16 cellular contexts compared by ENCODE assay signal in genomic region chr4:183610033-183610432, GRCh38. TPM values are rescaled to one million over a fixed set of nuclear protein-coding genes. Genes with fewer than 3 reads are reported as not detected.
DNase-seq lines count a peak whose midpoint lies in the region; ATAC-seq and TF ChIP-seq lines count a peak whose summit lies in the region.
"Had no signal": no experiment of that assay in that cellular context is flagged by ENCODE, and none has a peak within 500 bp of the region (broad histone marks: within the 10 kb centered on the region; RNA-seq: fewer than 3 reads in every experiment).

No MANE protein-coding gene starts in this region.

- H3K9me3 ChIP-seq in right atrium auricular region (no peaks in the 10 kb centered on the region), aorta (ENCODE audit: control insufficient read depth, low read length) (no peaks in the 10 kb centered on the region)
- H3K9me3 ChIP-seq: gastrocnemius medialis, transverse colon had no signal

- H3K27me3 Mint-ChIP-seq in activated T-helper 1 cell treated with anti-CD3 and anti-CD28 coated beads, Interleukin-12 subunit alpha, Interleukin-12 subunit beta, Interleukin-2, Interleukin-4 antibody, amounts not matched to agents 30 ng/mL and 10 ng/mL and 1 ng/mL, durations not matched to agents 14 hours and 24 hours and 36 hours (ENCODE audit: insufficient read depth), result peaks cover 9% of the 10 kb centered on the region
- peaks cover 2% of the 10 kb centered on the region for H3K27me3 Mint-ChIP-seq in activated naive CD4-positive, alpha-beta T cell treated with anti-CD3 and anti-CD28 coated beads for 36 hours (ENCODE audit: low read depth)

- no peaks in the 10 kb centered on the region for H3K4me1 ChIP-seq in right atrium auricular region
- no peaks in the 10 kb centered on the region for H3K4me1 ChIP-seq in aorta (ENCODE audit: control insufficient read depth in 1 of 2, insufficient read depth in 2 of 2, low read length in 2 of 2)
- H3K4me1 ChIP-seq: transverse colon had no signal

- ATAC-seq in Right ventricle myocardium inferior (peak; percentile 59), aorta (ENCODE audit: low FRiP score) (peak; percentile 27)
- ATAC-seq: activated CD8-positive, alpha-beta memory T cell treated with anti-CD3 and anti-CD28 coated beads, Interleukin-2, amount 10 ng/mL, durations not matched to agents 7 days and 5 days; activated naive CD4-positive, alpha-beta T cell treated with anti-CD3 and anti-CD28 coated beads, Interleukin-2, amount 50 U/mL, for 72 hours had no signal

- H3K9me3 Mint-ChIP-seq in activated T-helper 1 cell treated with anti-CD3 and anti-CD28 coated beads, Interleukin-12 subunit alpha, Interleukin-12 subunit beta, Interleukin-2, Interleukin-4 antibody, amounts not matched to agents 30 ng/mL and 10 ng/mL and 1 ng/mL, durations not matched to agents 14 hours and 24 hours and 36 hours, result no peaks in the 10 kb centered on the region
- H3K9me3 Mint-ChIP-seq in activated naive CD4-positive, alpha-beta T cell treated with anti-CD3 and anti-CD28 coated beads for 36 hours, result no peaks in the 10 kb centered on the region
- H3K9me3 Mint-ChIP-seq: activated naive CD4-positive, alpha-beta T cell treated with anti-CD3 and anti-CD28 coated beads, Interleukin-2, amount 50 U/mL, for 72 hours; dendritic cell treated with granulocyte-macrophage colony-stimulating factor and Interleukin-4, amounts not matched to agents 40 ng/mL and 50 ng/mL, for 4 days; nephron had no signal

- H3K4me3 Mint-ChIP-seq in activated T-helper 1 cell treated with anti-CD3 and anti-CD28 coated beads, Interleukin-12 subunit alpha, Interleukin-12 subunit beta, Interleukin-2, Interleukin-4 antibody, amounts not matched to agents 30 ng/mL and 10 ng/mL and 1 ng/mL, durations not matched to agents 14 hours and 24 hours and 36 hours, result no peak overlapping the region
- H3K4me3 Mint-ChIP-seq in activated naive CD4-positive, alpha-beta T cell treated with anti-CD3 and anti-CD28 coated beads for 36 hours, result no peak overlapping the region
- H3K4me3 Mint-ChIP-seq: activated CD8-positive, alpha-beta memory T cell treated with anti-CD3 and anti-CD28 coated beads, Interleukin-2, amount 10 ng/mL, durations not matched to agents 7 days and 5 days; dendritic cell treated with granulocyte-macrophage colony-stimulating factor and Interleukin-4, amounts not matched to agents 40 ng/mL and 50 ng/mL, for 4 days; nephron had no signal

- H3K4me1 Mint-ChIP-seq in activated T-helper 1 cell treated with anti-CD3 and anti-CD28 coated beads, Interleukin-12 subunit alpha, Interleukin-12 subunit beta, Interleukin-2, Interleukin-4 antibody, amounts not matched to agents 30 ng/mL and 10 ng/mL and 1 ng/mL, durations not matched to agents 14 hours and 24 hours and 36 hours (ENCODE audit: low read depth), result no peaks in the 10 kb centered on the region
- H3K4me1 Mint-ChIP-seq in activated naive CD4-positive, alpha-beta T cell treated with anti-CD3 and anti-CD28 coated beads for 36 hours (ENCODE audit: low read depth), result no peaks in the 10 kb centered on the region
- H3K4me1 Mint-ChIP-seq: activated CD8-positive, alpha-beta memory T cell treated with anti-CD3 and anti-CD28 coated beads, Interleukin-2, amount 10 ng/mL, durations not matched to agents 7 days and 5 days had no signal

- TF ChIP-seq CTCF in right atrium auricular region (IDR thresholded peaks at IDR 0.05), result no peak

- intact Hi-C loops in Right ventricle myocardium inferior (cut with DNase I) (no loop called here), aorta (cut with DNase I) (no loop called here)
- intact Hi-C loops in activated T-helper 1 cell treated with anti-CD3 and anti-CD28 coated beads, Interleukin-12 subunit alpha, Interleukin-12 subunit beta, Interleukin-2, Interleukin-4 antibody, amounts not matched to agents 30 ng/mL and 10 ng/mL and 1 ng/mL, durations not matched to agents 14 hours and 24 hours and 36 hours (cut with micrococcal nuclease), result no loop called here
- intact Hi-C loops in activated naive CD4-positive, alpha-beta T cell treated with anti-CD3 and anti-CD28 coated beads for 36 hours (cut with micrococcal nuclease), result no loop called here

- H3K4me3 ChIP-seq in right atrium auricular region (no peak overlapping the region), aorta (ENCODE audit: low read length in 2 of 2) (no peak overlapping the region)
- H3K4me3 ChIP-seq: gastrocnemius medialis, transverse colon had no signal

- H3K36me3 Mint-ChIP-seq in activated T-helper 1 cell treated with anti-CD3 and anti-CD28 coated beads, Interleukin-12 subunit alpha, Interleukin-12 subunit beta, Interleukin-2, Interleukin-4 antibody, amounts not matched to agents 30 ng/mL and 10 ng/mL and 1 ng/mL, durations not matched to agents 14 hours and 24 hours and 36 hours (ENCODE audit: low read depth), result no peaks in the 10 kb centered on the region
- no peaks in the 10 kb centered on the region for H3K36me3 Mint-ChIP-seq in activated naive CD4-positive, alpha-beta T cell treated with anti-CD3 and anti-CD28 coated beads for 36 hours (ENCODE audit: low read depth)
- H3K36me3 Mint-ChIP-seq: activated CD8-positive, alpha-beta memory T cell treated with anti-CD3 and anti-CD28 coated beads, Interleukin-2, amount 10 ng/mL, durations not matched to agents 7 days and 5 days; activated naive CD4-positive, alpha-beta T cell treated with anti-CD3 and anti-CD28 coated beads, Interleukin-2, amount 50 U/mL, for 72 hours had no signal

- H3K36me3 ChIP-seq in right atrium auricular region, result no peaks in the 10 kb centered on the region
- H3K36me3 ChIP-seq in aorta (ENCODE audit: control insufficient read depth in 1 of 2, insufficient read depth in 2 of 2, low read length in 1 of 2), result no peaks in the 10 kb centered on the region
- H3K36me3 ChIP-seq: gastrocnemius medialis, transverse colon had no signal

- H3K27ac ChIP-seq in right atrium auricular region (no peak overlapping the region), aorta (ENCODE audit: low read depth in 1 of 2, low read length in 2 of 2) (no peak overlapping the region)
- H3K27ac ChIP-seq: transverse colon had no signal

- H3K27me3 ChIP-seq in right atrium auricular region (no peaks in the 10 kb centered on the region), aorta (ENCODE audit: control insufficient read depth in 1 of 2, insufficient read depth in 2 of 2, low read length in 1 of 2) (no peaks in the 10 kb centered on the region)
- H3K27me3 ChIP-seq: gastrocnemius medialis, transverse colon had no signal

- 91 to 95% methylated on average over 2 of the region's 2 CpGs for WGBS in aorta, 2 donors

- DNase-seq in Right ventricle myocardium inferior (ENCODE audit: missing footprints) (no peak), right atrium auricular region (ENCODE audit: low spot score) (no peak), SK-N-DZ (ENCODE audit: low spot score) (peak; percentile 42), hepatic stellate cell (ENCODE audit: low spot score) (peak; percentile 44), aorta (no peak)
- no peak for DNase-seq in activated T-helper 1 cell treated with anti-CD3 and anti-CD28 coated beads, Interleukin-12 subunit alpha, Interleukin-12 subunit beta, Interleukin-2, Interleukin-4 antibody, amounts not matched to agents 30 ng/mL and 10 ng/mL and 1 ng/mL, durations not matched to agents 14 hours and 24 hours and 36 hours (ENCODE audit: low spot score)
- no peak for DNase-seq in activated naive CD4-positive, alpha-beta T cell treated with anti-CD3 and anti-CD28 coated beads for 36 hours
- no peak for DNase-seq in stimulated activated naive CD4-positive, alpha-beta T cell treated with Interleukin-2 at 50 U/mL for 16 hours (lab: John Stamatoyannopoulos, UW)
- DNase-seq: activated CD8-positive, alpha-beta memory T cell treated with anti-CD3 and anti-CD28 coated beads, Interleukin-2, amount 10 ng/mL, durations not matched to agents 7 days and 5 days; DND-41; gastrocnemius medialis; NCI-H2171 treated with DMSO at 0.1 percent for 48 hours; transverse colon had no signal

- H3K27ac Mint-ChIP-seq in activated T-helper 1 cell treated with anti-CD3 and anti-CD28 coated beads, Interleukin-12 subunit alpha, Interleukin-12 subunit beta, Interleukin-2, Interleukin-4 antibody, amounts not matched to agents 30 ng/mL and 10 ng/mL and 1 ng/mL, durations not matched to agents 14 hours and 24 hours and 36 hours, result no peak overlapping the region
- H3K27ac Mint-ChIP-seq in activated naive CD4-positive, alpha-beta T cell treated with anti-CD3 and anti-CD28 coated beads for 36 hours, result no peak overlapping the region
- H3K27ac Mint-ChIP-seq: activated CD8-positive, alpha-beta memory T cell treated with anti-CD3 and anti-CD28 coated beads, Interleukin-2, amount 10 ng/mL, durations not matched to agents 7 days and 5 days; activated naive CD4-positive, alpha-beta T cell treated with anti-CD3 and anti-CD28 coated beads, Interleukin-2, amount 50 U/mL, for 72 hours; dendritic cell treated with granulocyte-macrophage colony-stimulating factor and Interleukin-4, amounts not matched to agents 40 ng/mL and 50 ng/mL, for 4 days had no signal

- CTCF ChIA-PET in activated naive CD4-positive, alpha-beta T cell treated with anti-CD3 and anti-CD28 coated beads for 36 hours (lab: Charles Lee), result interaction anchor here (0.9 kb wide), 1 partner anchor 135 kb away, joined by 4 read pairs; no protein-coding TSS in a partner anchor

RNA-seq across cellular contexts. Expression of gene RWDD4, which starts 49.0 kb away (rescaled TPM):
- total RNA-seq in Right ventricle myocardium inferior, result 15.5 TPM
- total RNA-seq in right atrium auricular region, result 10 to 100 TPM; 15.3 to 24.9 TPM
- polyA plus RNA-seq in SK-N-DZ (2014; cell fraction: cytosol; rRNA removed), result 35.3 and 38.5 TPM in 2 replicates
- polyA plus RNA-seq in SK-N-DZ (2014; cell fraction: nucleus; rRNA removed), result 22.3 and 22.5 TPM in 2 replicates
- total RNA-seq in aorta, result 10 to 100 TPM; 17.3 to 20.2 TPM
- 10 to 100 TPM; 17.1 to 31.7 TPM for polyA plus RNA-seq in aorta
- total RNA-seq in activated T-helper 1 cell treated with anti-CD3 and anti-CD28 coated beads, Interleukin-12 subunit alpha, Interleukin-12 subunit beta, Interleukin-2, Interleukin-4 antibody, amounts not matched to agents 30 ng/mL and 10 ng/mL and 1 ng/mL, durations not matched to agents 14 hours and 24 hours and 36 hours, result 23.9 and 24.2 TPM in 2 replicates
- total RNA-seq in activated naive CD4-positive, alpha-beta T cell treated with anti-CD3 and anti-CD28 coated beads for 36 hours, result 10 to 100 TPM; 17.8 to 20.8 TPM

RNA-seq across cellular contexts. Expression of gene TRAPPC11, which starts 49.1 kb away (rescaled TPM):
- 17.8 TPM for total RNA-seq in Right ventricle myocardium inferior
- 10 to 100 TPM; 22.2 to 31.0 TPM for total RNA-seq in right atrium auricular region
- polyA plus RNA-seq in SK-N-DZ (2014; cell fraction: cytosol; rRNA removed), result 22.5 and 26.3 TPM in 2 replicates
- 27.8 and 31.4 TPM in 2 replicates for polyA plus RNA-seq in SK-N-DZ (2014; cell fraction: nucleus; rRNA removed)
- total RNA-seq in aorta, result 10 to 100 TPM; 31.9 to 44.6 TPM
- polyA plus RNA-seq in aorta, result 10 to 100 TPM in 1 of 2 donors, 1 to 10 TPM in 1; 7.4 to 16.6 TPM
- 23.0 and 33.7 TPM in 2 replicates for total RNA-seq in activated T-helper 1 cell treated with anti-CD3 and anti-CD28 coated beads, Interleukin-12 subunit alpha, Interleukin-12 subunit beta, Interleukin-2, Interleukin-4 antibody, amounts not matched to agents 30 ng/mL and 10 ng/mL and 1 ng/mL, durations not matched to agents 14 hours and 24 hours and 36 hours
- 10 to 100 TPM; 25.0 to 32.6 TPM for total RNA-seq in activated naive CD4-positive, alpha-beta T cell treated with anti-CD3 and anti-CD28 coated beads for 36 hours

Comparison
In these comparisons a context has a peak if more than half of its experiments do, and no peak if none do; other contexts are left out.
1. DNase-seq: peak in SK-N-DZ (single experiment) and hepatic stellate cell (single experiment); none in Right ventricle myocardium inferior (single experiment), right atrium auricular region (single experiment), aorta (0 of 2), activated T-helper 1 cell treated with anti-CD3 and anti-CD28 coated beads, Interleukin-12 subunit alpha, Interleukin-12 subunit beta, Interleukin-2, Interleukin-4 antibody, amounts not matched to agents 30 ng/mL and 10 ng/mL and 1 ng/mL, durations not matched to agents 14 hours and 24 hours and 36 hours (single experiment), activated naive CD4-positive, alpha-beta T cell treated with anti-CD3 and anti-CD28 coated beads for 36 hours (single experiment) and stimulated activated naive CD4-positive, alpha-beta T cell treated with Interleukin-2 at 50 U/mL for 16 hours (single experiment).